ENCODE assay signal across 8 cellular contexts in genomic region chr12:44000309-44000952, GRCh38.
DNase-seq lines count a peak whose midpoint lies in the region; ATAC-seq lines count a peak whose summit lies in the region.

No MANE protein-coding gene starts in this region.

- POLR2A ChIA-PET in activated naive CD8-positive, alpha-beta T cell treated with anti-CD3 and anti-CD28 coated beads, Interleukin-2, amount 10 ng/mL, durations not matched to agents 7 days and 5 days (lab: Charles Lee), result interaction anchor here (0.5 kb wide), 1 partner anchor 1966 kb away, joined by 3 read pairs; no protein-coding TSS in a partner anchor

- H3K4me1 Mint-ChIP-seq in activated naive CD8-positive, alpha-beta T cell treated with anti-CD3 and anti-CD28 coated beads, Interleukin-2, amount 10 ng/mL, durations not matched to agents 7 days and 5 days, result no peaks in the 10 kb centered on the region

- ATAC-seq in GM19397 (IDR thresholded peaks at IDR 0.05; ENCODE audit: unreplicated experiment) (peak; percentile 96), HG03159 (IDR thresholded peaks at IDR 0.05; ENCODE audit: unreplicated experiment) (peak; percentile 97)
- ATAC-seq in activated naive CD8-positive, alpha-beta T cell treated with anti-CD3 and anti-CD28 coated beads, Interleukin-2, amount 10 ng/mL, durations not matched to agents 7 days and 5 days (ENCODE audit: low read depth), result peak; percentile 79

- no peak overlapping the region for H3K27ac Mint-ChIP-seq in activated naive CD8-positive, alpha-beta T cell treated with anti-CD3 and anti-CD28 coated beads, Interleukin-2, amount 10 ng/mL, durations not matched to agents 7 days and 5 days

- DNase-seq in NCI-H1436 (lab: John Stamatoyannopoulos, UW) (peak; percentile 54), NCI-H1436 treated with DMSO at 0.1 percent for 48 hours (lab: John Stamatoyannopoulos, UW) (no peak), NCI-H446 treated with DMSO at 0.1 percent for 48 hours (lab: John Stamatoyannopoulos, UW) (peak; percentile 13), islet precursor cell (peak; percentile 89), occipital lobe (lab: John Stamatoyannopoulos, UW) (no peak)
- DNase-seq in activated naive CD8-positive, alpha-beta T cell treated with anti-CD3 and anti-CD28 coated beads, Interleukin-2, amount 10 ng/mL, durations not matched to agents 7 days and 5 days, result peak; percentile 28

- no peak overlapping the region for H3K4me3 Mint-ChIP-seq in activated naive CD8-positive, alpha-beta T cell treated with anti-CD3 and anti-CD28 coated beads, Interleukin-2, amount 10 ng/mL, durations not matched to agents 7 days and 5 days

- peaks cover 2% of the 10 kb centered on the region for H3K9me3 Mint-ChIP-seq in activated naive CD8-positive, alpha-beta T cell treated with anti-CD3 and anti-CD28 coated beads, Interleukin-2, amount 10 ng/mL, durations not matched to agents 7 days and 5 days

- H3K36me3 Mint-ChIP-seq in activated naive CD8-positive, alpha-beta T cell treated with anti-CD3 and anti-CD28 coated beads, Interleukin-2, amount 10 ng/mL, durations not matched to agents 7 days and 5 days, result no peaks in the 10 kb centered on the region

- H3K27me3 Mint-ChIP-seq in activated naive CD8-positive, alpha-beta T cell treated with anti-CD3 and anti-CD28 coated beads, Interleukin-2, amount 10 ng/mL, durations not matched to agents 7 days and 5 days, result no peaks in the 10 kb centered on the region

Comparison
In these comparisons a context has a peak if more than half of its experiments do, and no peak if none do; other contexts are left out.
1. DNase-seq: peak in NCI-H1436 (single experiment), NCI-H446 treated with DMSO at 0.1 percent for 48 hours (single experiment), activated naive CD8-positive, alpha-beta T cell treated with anti-CD3 and anti-CD28 coated beads, Interleukin-2, amount 10 ng/mL, durations not matched to agents 7 days and 5 days (single experiment) and islet precursor cell (single experiment); none in NCI-H1436 treated with DMSO at 0.1 percent for 48 hours (single experiment) and occipital lobe (single experiment).
2. Peak in every context shown above with its lines, with median percentiles within 50 percentile points of each other: ATAC-seq.